Comparison of ENCODE assay signal across 12 cellular contexts in genomic region chr12:80551897-80552296, GRCh38.
A peak's percentile ranks its signal among the peaks of the same experiment; 100 is the strongest.
DNase-seq lines count a peak whose midpoint lies in the region; ATAC-seq and TF ChIP-seq lines count a peak whose summit lies in the region.
"Had no signal": no experiment of that assay in that cellular context is flagged by ENCODE, and none has a peak within 500 bp of the region (broad histone marks: within the 10 kb centered on the region; RNA-seq: fewer than 3 reads in every experiment).

No MANE protein-coding gene starts in this region.

- H3K4me2 ChIP-seq in MM.1S (ENCODE audit: low read depth, low read length), result no peak overlapping the region

- no peaks in the 10 kb centered on the region for H3K9me3 ChIP-seq in upper lobe of right lung
- no peaks in the 10 kb centered on the region for H3K9me3 ChIP-seq in MM.1S (replicated peaks; ENCODE audit: insufficient read depth, low read length)

- no peak overlapping the region for H3K9ac ChIP-seq in MM.1S (ENCODE audit: low read length)

- no peak overlapping the region for H2AFZ ChIP-seq in MM.1S (ENCODE audit: low read length)

- TF ChIP-seq CTCF in fibroblast of mammary gland (conservative IDR thresholded peaks at IDR 0.05; ENCODE audit: control insufficient read depth, insufficient read depth, low read depth, low read length) (no peak), upper lobe of right lung (IDR thresholded peaks at IDR 0.05) (no peak), MM.1S (IDR thresholded peaks at IDR 0.05; ENCODE audit: low read length) (no peak)

- H3K27ac ChIP-seq in upper lobe of right lung (no peak overlapping the region), MM.1S (ENCODE audit: low read length) (no peak overlapping the region)

- ATAC-seq in upper lobe of right lung (peak; percentile 31), GM18870 (IDR thresholded peaks at IDR 0.05; ENCODE audit: unreplicated experiment) (no peak)

- H3K9me2 ChIP-seq in MM.1S (replicated peaks; ENCODE audit: insufficient read depth, low read length), result no peaks in the 10 kb centered on the region

- intact Hi-C loops in upper lobe of right lung (cut with DNase I), result no loop called here

- DNase-seq in NCI-H1105 treated with DMSO at 0.1 percent for 48 hours (lab: John Stamatoyannopoulos, UW) (peak; percentile 34), NCI-H1105 (lab: John Stamatoyannopoulos, UW) (no peak), RPMI7951 (ENCODE audit: low read depth) (peak; percentile 92), fibroblast of mammary gland (ENCODE audit: low read depth) (peak; percentile 98), upper lobe of right lung (no peak), MM.1S (no peak), OCI-M1 (lab: John Stamatoyannopoulos, UW) (no peak)
- DNase-seq: 8988T; activated CD4-positive, alpha-beta T cell treated with anti-CD3 and anti-CD28 coated beads, Interleukin-2, amount 10 ng/mL, durations not matched to agents 24 days and 14 days; H9; posterior cingulate gyrus had no signal

- H3K4me1 ChIP-seq in upper lobe of right lung, result no peaks in the 10 kb centered on the region
- no peaks in the 10 kb centered on the region for H3K4me1 ChIP-seq in MM.1S (ENCODE audit: low read length)

- no peaks in the 10 kb centered on the region for H4K20me1 ChIP-seq in MM.1S (ENCODE audit: insufficient read depth, low read length)

- H3K27me3 ChIP-seq in upper lobe of right lung (no peaks in the 10 kb centered on the region), MM.1S (replicated peaks; ENCODE audit: insufficient read depth, low read length) (no peaks in the 10 kb centered on the region)

- H3K4me3 ChIP-seq in fibroblast of mammary gland (ENCODE audit: control insufficient read depth, low read depth, low read length) (no peak overlapping the region), upper lobe of right lung (no peak overlapping the region), MM.1S (ENCODE audit: low read length) (no peak overlapping the region)

- H3F3A ChIP-seq in MM.1S (ENCODE audit: insufficient read depth, low read length), result no peaks in the 10 kb centered on the region

- H3K36me3 ChIP-seq in upper lobe of right lung, result no peaks in the 10 kb centered on the region
- no peaks in the 10 kb centered on the region for H3K36me3 ChIP-seq in MM.1S (replicated peaks; ENCODE audit: insufficient read depth, low read length)

- no peaks in the 10 kb centered on the region for H3K79me2 ChIP-seq in MM.1S (ENCODE audit: low read length)

Comparison
In these comparisons a context has a peak if more than half of its experiments do, and no peak if none do; other contexts are left out.
1. DNase-seq: peak in NCI-H1105 treated with DMSO at 0.1 percent for 48 hours (single experiment), RPMI7951 (single experiment) and fibroblast of mammary gland (single experiment); none in NCI-H1105 (single experiment), upper lobe of right lung (single experiment), MM.1S (single experiment) and OCI-M1 (single experiment).